ENCODE assay signal across 19 cellular contexts in the genomic region with DNA sequence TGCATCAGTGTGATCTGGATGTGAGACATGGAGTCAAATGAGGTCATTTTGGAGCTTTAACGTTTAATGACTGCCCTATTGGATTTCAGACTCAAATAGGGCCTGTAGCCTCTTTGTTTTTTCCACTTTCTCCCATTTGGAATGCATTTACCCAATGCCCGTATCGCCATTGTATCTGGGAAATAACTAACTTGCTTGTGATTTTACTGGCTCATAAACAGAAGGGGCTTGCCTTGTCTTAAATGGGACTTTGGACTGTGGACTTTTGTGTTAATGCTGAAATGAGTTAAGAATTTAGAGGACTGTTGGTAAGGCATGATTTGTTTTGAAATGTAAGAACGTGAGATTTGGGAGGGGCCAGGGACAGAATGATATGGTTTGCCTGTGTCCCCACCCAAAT.
DNase-seq lines count a peak whose midpoint lies in the region; ATAC-seq and TF ChIP-seq lines count a peak whose summit lies in the region.
"Had no signal": no experiment of that assay in that cellular context is flagged by ENCODE, and none has a peak within 500 bp of the region (broad histone marks: within the 10 kb centered on the region; RNA-seq: fewer than 3 reads in every experiment).

No MANE protein-coding gene starts in this region.

- H3K4me2 ChIP-seq in PC-9, result no peak overlapping the region
- H3K4me2 ChIP-seq: BLaER1 had no signal

- no peaks in the 10 kb centered on the region for H4K20me1 ChIP-seq in PC-9 (ENCODE audit: insufficient read depth)
- H4K20me1 ChIP-seq: BLaER1 had no signal

- peaks cover 17% of the 10 kb centered on the region for H3K9me3 Mint-ChIP-seq in Caco-2 (ENCODE audit: unreplicated experiment)
- H3K9me3 Mint-ChIP-seq: CD8-positive, alpha-beta memory T cell had no signal

- H3K4me1 ChIP-seq in Caco-2, result peaks cover 20% of the 10 kb centered on the region
- H3K4me1 ChIP-seq in colonic mucosa, result no peaks in the 10 kb centered on the region
- H3K4me1 ChIP-seq in PC-9 (replicated peaks; ENCODE audit: insufficient read depth), result peaks cover 8% of the 10 kb centered on the region; the same call in 1 of the 2 replicates
- H3K4me1 ChIP-seq: BE2C, BLaER1 had no signal

- POLR2A ChIA-PET in Caco-2 (lab: Charles Lee), result no interaction called here
- POLR2A ChIA-PET in PC-9 (lab: Charles Lee; ENCODE audit: unreplicated experiment), result no interaction called here

- H3K9me2 ChIP-seq in PC-9 (ENCODE audit: insufficient read depth), result no peaks in the 10 kb centered on the region

- no peak overlapping the region for H2AFZ ChIP-seq in PC-9

- peak overlapping the region; percentile 74 for H3K27ac Mint-ChIP-seq in Caco-2 (ENCODE audit: unreplicated experiment)
- H3K27ac Mint-ChIP-seq: CD14-positive monocyte; CD4-positive, alpha-beta memory T cell; CD4-positive, CD25-positive, alpha-beta regulatory T cell; CD8-positive, alpha-beta memory T cell had no signal

- peaks cover 5% of the 10 kb centered on the region; the same call in 1 of the 2 replicates for H3K9me3 ChIP-seq in Caco-2
- no peaks in the 10 kb centered on the region for H3K9me3 ChIP-seq in colonic mucosa
- H3K9me3 ChIP-seq in PC-9 (ENCODE audit: insufficient read depth, low read depth), result no peaks in the 10 kb centered on the region
- H3K9me3 ChIP-seq: BE2C, BLaER1 had no signal

- H3K4me1 Mint-ChIP-seq in Caco-2 (ENCODE audit: low read depth, unreplicated experiment), result peaks cover 11% of the 10 kb centered on the region
- H3K4me1 Mint-ChIP-seq: CD14-positive monocyte; CD4-positive, alpha-beta memory T cell; CD4-positive, CD25-positive, alpha-beta regulatory T cell; CD8-positive, alpha-beta memory T cell had no signal

- H3K27me3 ChIP-seq in Caco-2 (replicated peaks; ENCODE audit: control insufficient read depth, insufficient read depth, low read length), result no peaks in the 10 kb centered on the region
- H3K27me3 ChIP-seq in colonic mucosa, result no peaks in the 10 kb centered on the region
- H3K27me3 ChIP-seq in PC-9 (ENCODE audit: insufficient read depth, low read depth), result no peaks in the 10 kb centered on the region
- H3K27me3 ChIP-seq: BE2C, BLaER1 had no signal

- no peaks in the 10 kb centered on the region for H3K27me3 Mint-ChIP-seq in Caco-2 (ENCODE audit: insufficient read depth, unreplicated experiment)
- H3K27me3 Mint-ChIP-seq: CD4-positive, alpha-beta memory T cell; CD4-positive, CD25-positive, alpha-beta regulatory T cell had no signal

- H3K4me3 ChIP-seq in Caco-2 (ENCODE audit: low read depth, low read length) (no peak overlapping the region), colonic mucosa (no peak overlapping the region), PC-9 (no peak overlapping the region)
- H3K4me3 ChIP-seq: BLaER1 had no signal

- H3K36me3 ChIP-seq in Caco-2 (ENCODE audit: control insufficient read depth, insufficient read depth, low read length), result no peaks in the 10 kb centered on the region
- no peaks in the 10 kb centered on the region for H3K36me3 ChIP-seq in colonic mucosa
- H3K36me3 ChIP-seq in PC-9 (ENCODE audit: low read depth), result no peaks in the 10 kb centered on the region
- H3K36me3 ChIP-seq: BE2C, BLaER1 had no signal

- H3K27ac ChIP-seq in colonic mucosa, result no peak overlapping the region
- no peak overlapping the region for H3K27ac ChIP-seq in PC-9
- H3K27ac ChIP-seq: BLaER1 had no signal

- BruUV-seq in Caco-2 (replicated peaks; lab: Mats Ljungman, UMichigan), result no TSS peak
- no TSS peak for BruUV-seq in PC-9 (replicated peaks; lab: Mats Ljungman, UMichigan)

- CTCF ChIA-PET in Caco-2 (lab: Charles Lee), result no interaction called here
- CTCF ChIA-PET in PC-9 (lab: Charles Lee), result no interaction called here

- DNase-seq in Caco-2 (no peak), colonic mucosa (peak; percentile 20), left colon (peak in 1 of 2 donors; percentile 4), PC-9 (no peak)
- DNase-seq in activated CD8-positive, alpha-beta memory T cell treated with anti-CD3 and anti-CD28 coated beads, Interleukin-2, amount 50 U/mL, for 4 hours, result no peak
- DNase-seq: 8988T; ACHN; BE2C; C1 segment of cervical spinal cord; Calu3; CD4-positive, alpha-beta memory T cell; CD4-positive, CD25-positive, alpha-beta regulatory T cell; CD8-positive, alpha-beta memory T cell; COR-L47; DMS79 treated with DMSO at 0.1 percent for 48 hours; GF-D8 had no signal

- no peak overlapping the region for H3K9ac ChIP-seq in colonic mucosa (ENCODE audit: low read depth in 2 of 2, low read length in 2 of 2)
- H3K9ac ChIP-seq: BLaER1 had no signal

- H3F3A ChIP-seq in PC-9 (ENCODE audit: insufficient read depth, low read depth), result no peaks in the 10 kb centered on the region

- ATAC-seq in left colon (peak; percentile 86), GM19455 (IDR thresholded peaks at IDR 0.05; ENCODE audit: unreplicated experiment) (no peak)

- H3K79me2 ChIP-seq in PC-9 (ENCODE audit: low read depth), result no peaks in the 10 kb centered on the region

- no peak overlapping the region for H3K4me3 Mint-ChIP-seq in Caco-2 (ENCODE audit: unreplicated experiment)
- H3K4me3 Mint-ChIP-seq: CD14-positive monocyte; CD4-positive, alpha-beta memory T cell; CD4-positive, CD25-positive, alpha-beta regulatory T cell; CD8-positive, alpha-beta memory T cell had no signal

- TF ChIP-seq CTCF in Caco-2 (IDR thresholded peaks at IDR 0.05; ENCODE audit: insufficient read depth in 1 of 2, low read depth in 1 of 2, low read length in 1 of 2, severe bottlenecking in 1 of 2, unreplicated experiment in 1 of 2) (no peak), colonic mucosa (IDR thresholded peaks at IDR 0.05) (no peak), PC-9 (conservative IDR thresholded peaks at IDR 0.05) (no peak)

- peaks cover 11% of the 10 kb centered on the region for H3K36me3 Mint-ChIP-seq in Caco-2 (ENCODE audit: insufficient read depth, unreplicated experiment)
- H3K36me3 Mint-ChIP-seq: CD14-positive monocyte; CD4-positive, alpha-beta memory T cell; CD4-positive, CD25-positive, alpha-beta regulatory T cell; CD8-positive, alpha-beta memory T cell had no signal

- intact Hi-C loops in Caco-2 (cut with micrococcal nuclease; ENCODE audit: unreplicated experiment) (no loop called here), colonic mucosa (cut with DNase I) (no loop called here), left colon (cut with DNase I, micrococcal nuclease) (no loop called here), PC-9 (cut with micrococcal nuclease; ENCODE audit: unreplicated experiment) (no loop called here)
